ENCODE assay signal across 3 cellular contexts in the genomic region with DNA sequence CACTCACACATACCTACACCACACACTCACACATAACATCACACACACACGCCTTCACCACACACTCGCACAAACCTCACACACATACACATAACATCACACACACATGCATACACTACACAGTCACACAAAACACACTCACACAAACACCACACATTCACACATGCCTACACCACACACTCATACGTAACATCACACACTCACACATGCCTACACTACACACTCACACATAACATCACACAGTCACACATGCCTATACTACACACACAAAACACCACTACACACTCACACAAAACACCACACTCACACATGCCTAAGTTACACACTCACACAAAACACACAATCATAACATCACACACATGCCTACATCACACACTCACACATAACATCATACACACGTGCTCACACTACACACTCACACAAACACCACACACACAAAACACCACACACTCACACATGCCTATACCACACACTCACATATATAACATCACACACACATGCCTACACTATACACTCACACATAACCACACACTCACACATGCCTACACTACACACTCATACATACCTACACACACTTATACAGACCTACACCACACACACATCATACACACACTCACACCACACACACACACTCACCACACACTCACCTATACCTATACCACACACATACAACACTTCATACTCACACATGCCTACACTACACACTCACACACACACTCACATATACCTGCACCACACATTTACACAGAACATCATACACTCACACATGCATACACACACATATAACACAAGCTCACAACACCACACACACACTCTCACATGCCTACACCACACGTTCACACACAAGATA.
TF ChIP-seq lines count a peak whose summit lies in the region.

No MANE protein-coding gene starts in this region.

TF ChIP-seq in HEK293, 187 proteins besides CTCF, POLR2A, EP300 and RAD21:
- TF ChIP-seq ZSCAN4 (tag by site-specific recombination; IDR thresholded peaks at IDR 0.05) (peak; percentile 59; the same call in 1 of the 2 replicates), ZNF157 (tag by site-specific recombination; IDR thresholded peaks at IDR 0.05) (no peak), ZNF274 (IDR thresholded peaks at IDR 0.05; ENCODE audit: low read length) (no peak), ZNF274 (tag by site-specific recombination; IDR thresholded peaks at IDR 0.05; ENCODE audit: borderline replicate concordance) (peak; percentile 72), ZNF37A (tag by site-specific recombination; IDR thresholded peaks at IDR 0.05) (no peak), ZNF280C (tag by site-specific recombination; IDR thresholded peaks at IDR 0.05) (0 out of 2 replicates have a peak, but pooled peaks have one; percentile 27)
- TF ChIP-seq, protein P1, sequence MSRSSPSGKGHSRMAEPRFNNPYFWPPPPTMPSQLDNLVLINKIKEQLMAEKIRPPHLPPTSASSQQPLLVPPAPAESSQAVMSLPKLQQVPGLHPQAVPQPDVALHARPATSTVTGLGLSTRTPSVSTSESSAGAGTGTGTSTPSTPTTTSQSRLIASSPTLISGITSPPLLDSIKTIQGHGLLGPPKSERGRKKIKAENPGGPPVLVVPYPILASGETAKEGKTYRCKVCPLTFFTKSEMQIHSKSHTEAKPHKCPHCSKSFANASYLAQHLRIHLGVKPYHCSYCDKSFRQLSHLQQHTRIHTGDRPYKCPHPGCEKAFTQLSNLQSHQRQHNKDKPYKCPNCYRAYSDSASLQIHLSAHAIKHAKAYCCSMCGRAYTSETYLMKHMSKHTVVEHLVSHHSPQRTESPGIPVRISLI (tag by site-specific recombination; IDR thresholded peaks at IDR 0.05), result no peak

TF ChIP-seq in H1, 55 proteins besides CTCF, POLR2A, EP300 and RAD21:
- TF ChIP-seq RFX5 (IDR thresholded peaks at IDR 0.05; ENCODE audit: borderline replicate concordance, low read depth, low read length) (no peak), SUZ12 (IDR thresholded peaks at IDR 0.05; ENCODE audit: low read length) (no peak), GTF2F1 (IDR thresholded peaks at IDR 0.05; ENCODE audit: borderline replicate concordance, low read depth, low read length) (no peak), MAFK (IDR thresholded peaks at IDR 0.05; ENCODE audit: low read depth, low read length) (no peak), HDAC6 (IDR thresholded peaks at IDR 0.05; ENCODE audit: low read depth, low read length) (no peak), PHF8 (conservative IDR thresholded peaks at IDR 0.05; ENCODE audit: low read depth, low read length) (no peak)

TF ChIP-seq in SK-N-SH treated with all-trans-retinoic acid at 6 μM for 48 hours, 23 proteins besides CTCF, POLR2A, EP300 and RAD21:
- no peak for TF ChIP-seq ZNF565 (CRISPR knock-in tag; conservative IDR thresholded peaks at IDR 0.05; ENCODE audit: low read depth)
- no peak for TF ChIP-seq TCF4 (CRISPR knock-in tag; IDR thresholded peaks at IDR 0.05; ENCODE audit: borderline replicate concordance)
- no peak for TF ChIP-seq ZNF8 (CRISPR knock-in tag; IDR thresholded peaks at IDR 0.05)
- no peak for TF ChIP-seq ZNF70 (CRISPR knock-in tag; IDR thresholded peaks at IDR 0.05)
